18 cellular contexts compared by ENCODE assay signal in genomic region chr3:178043084-178043483, GRCh38.
"Had no signal": no experiment of that assay in that cellular context is flagged by ENCODE, and none has a peak within 500 bp of the region (broad histone marks: within the 10 kb centered on the region; RNA-seq: fewer than 3 reads in every experiment).

No MANE protein-coding gene starts in this region.

- H3K36me3 ChIP-seq: lower lobe of right lung, neural progenitor cell, sigmoid colon had no signal

- H3K27ac ChIP-seq: body of pancreas, lower lobe of right lung, neural progenitor cell, sigmoid colon, VCaP had no signal

- H3K9me3 ChIP-seq: body of pancreas, lower lobe of right lung, sigmoid colon had no signal

- DNase-seq: activated CD4-positive, alpha-beta T cell treated with anti-CD3 and anti-CD28 coated beads, Interleukin-2, amount 10 ng/mL, durations not matched to agents 7 days and 5 days; activated CD8-positive, alpha-beta T cell treated with anti-CD3 and anti-CD28 coated beads, Interleukin-2, amount 10 ng/mL, durations not matched to agents 7 days and 5 days; activated gamma-delta T cell; activated naive CD4-positive, alpha-beta T cell treated with anti-CD3 and anti-CD28 coated beads, Interleukin-2, amount 50 U/mL, for 16 hours; activated naive CD8-positive, alpha-beta T cell treated with anti-CD3 and anti-CD28 coated beads, Interleukin-2, amount 50 U/mL, for 24 hours; anterior cingulate cortex; body of pancreas; effector memory CD4-positive, alpha-beta T cell; kidney; lower lobe of right lung; naive thymus-derived CD4-positive, alpha-beta T cell; retina; sigmoid colon; stimulated activated CD4-positive, alpha-beta T cell treated with anti-CD3 and anti-CD28 coated beads, Interleukin-15, amount 100 ng/mL, for 24 hours; trophoblast cell had no signal

- H3K4me2 ChIP-seq: neural progenitor cell, smooth muscle cell had no signal

- H3K4me3 ChIP-seq: body of pancreas, lower lobe of right lung, neural progenitor cell, sigmoid colon, smooth muscle cell had no signal

- H2AFZ ChIP-seq: neural progenitor cell had no signal

- H3K27me3 ChIP-seq: body of pancreas, neural progenitor cell, sigmoid colon had no signal

- H3K9ac ChIP-seq: neural progenitor cell had no signal

- H3K4me1 ChIP-seq: body of pancreas, lower lobe of right lung, neural progenitor cell, sigmoid colon had no signal
